28 cellular contexts compared by ENCODE assay signal in the genomic region with DNA sequence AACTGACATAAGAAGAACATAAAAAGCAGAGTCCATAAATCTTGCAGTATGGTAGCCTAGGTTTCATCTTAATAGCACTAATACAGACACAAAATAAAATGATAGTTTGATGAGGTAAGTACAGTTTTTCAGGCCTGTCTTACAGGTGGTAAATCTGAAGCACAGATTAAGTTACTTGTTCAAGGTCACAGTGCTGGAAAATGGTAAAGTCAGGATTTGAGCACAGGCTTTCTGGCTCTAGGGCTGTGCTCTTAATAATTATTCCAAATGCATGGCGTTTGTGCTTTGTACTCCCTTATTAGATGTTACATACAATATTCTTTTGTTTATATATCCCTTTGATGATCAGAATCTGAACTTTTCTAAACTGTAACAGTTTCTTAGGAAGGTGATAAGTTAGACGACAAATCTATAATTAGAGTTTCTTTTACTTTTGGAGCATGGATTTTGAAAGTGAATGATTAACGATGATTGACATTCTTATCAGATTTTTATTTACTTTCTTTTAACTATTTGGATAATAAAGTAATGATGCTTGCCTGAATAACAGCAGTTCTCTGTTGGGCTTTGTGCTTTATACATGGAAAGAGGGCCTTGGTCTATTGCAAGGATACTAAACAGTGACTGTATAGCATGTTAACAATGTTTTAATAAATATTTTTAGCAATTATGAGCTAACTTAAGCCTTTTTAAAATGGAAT.
"Had no signal": no experiment of that assay in that cellular context is flagged by ENCODE, and none has a peak within 500 bp of the region (broad histone marks: within the 10 kb centered on the region; RNA-seq: fewer than 3 reads in every experiment).

No MANE protein-coding gene starts in this region.

- H3K27ac Mint-ChIP-seq: activated CD8-positive, alpha-beta T cell treated with anti-CD3 and anti-CD28 coated beads for 36 hours; activated naive CD4-positive, alpha-beta T cell treated with anti-CD3 and anti-CD28 coated beads, Interleukin-2, amount 50 U/mL, for 24 hours; activated T-cell treated with anti-CD3 and anti-CD28 coated beads, Interleukin-2, amount 50 U/mL, for 72 hours; activated T-helper 2 cell treated with anti-CD3 and anti-CD28 coated beads, Interferon-gamma antibody, Interleukin-2, Interleukin-4, amounts not matched to agents 10 μg/mL and 5 μg/mL and 100 μg/mL, durations not matched to agents 14 hours and 24 hours and 36 hours had no signal

- H3K9me3 Mint-ChIP-seq: activated naive CD4-positive, alpha-beta T cell treated with anti-CD3 and anti-CD28 coated beads, Interleukin-2, amount 50 U/mL, for 24 hours had no signal

- H3K27ac ChIP-seq: SK-N-MC, VCaP had no signal

- H3K27me3 Mint-ChIP-seq: activated CD8-positive, alpha-beta T cell treated with anti-CD3 and anti-CD28 coated beads for 36 hours; activated naive CD4-positive, alpha-beta T cell treated with anti-CD3 and anti-CD28 coated beads, Interleukin-2, amount 50 U/mL, for 24 hours had no signal

- H3K4me3 Mint-ChIP-seq: activated CD8-positive, alpha-beta T cell treated with anti-CD3 and anti-CD28 coated beads for 36 hours; activated naive CD4-positive, alpha-beta T cell treated with anti-CD3 and anti-CD28 coated beads, Interleukin-2, amount 50 U/mL, for 24 hours; activated T-cell treated with anti-CD3 and anti-CD28 coated beads, Interleukin-2, amount 50 U/mL, for 72 hours had no signal

- FAIRE-seq: bronchial epithelial cell had no signal

- ATAC-seq: activated CD8-positive, alpha-beta T cell treated with anti-CD3 and anti-CD28 coated beads for 36 hours; activated T-cell treated with anti-CD3 and anti-CD28 coated beads, Interleukin-2, amount 50 U/mL, for 72 hours; Panc1; Right ventricle myocardium inferior had no signal

- H3K4me3 ChIP-seq: SK-N-MC had no signal

- DNase-seq: activated CD4-positive, alpha-beta T cell treated with anti-CD3 and anti-CD28 coated beads, Interleukin-2, amount 50 U/mL, for 1 hour; activated CD4-positive, CD25-positive, alpha-beta regulatory T cell; activated CD8-positive, alpha-beta memory T cell treated with anti-CD3 and anti-CD28 coated beads, Interleukin-2, amount 50 U/mL, for 4 hours; activated CD8-positive, alpha-beta T cell treated with anti-CD3 and anti-CD28 coated beads for 36 hours; activated T-cell treated with anti-CD3 and anti-CD28 coated beads, Interleukin-2, amount 50 U/mL, for 72 hours; aorta; central memory CD4-positive, alpha-beta T cell; Karpas-422; MM.1S; NCI-H1105; NCI-H1436; NCI-H1694 treated with DMSO at 0.1 percent for 48 hours; NCI-H2029 treated with DMSO at 0.1 percent for 48 hours; NCI-H2171; NCI-H2227 treated with DMSO at 0.1 percent for 48 hours; NCI-H446 treated with DMSO at 0.1 percent for 48 hours; NCI-H524 treated with DMSO at 0.1 percent for 48 hours; NCI-H748 treated with DMSO at 0.1 percent for 48 hours; OCI-M1; RPMI8226; T-helper 1 cell had no signal
